Comparison of ENCODE assay signal across 18 cellular contexts in the genomic region with DNA sequence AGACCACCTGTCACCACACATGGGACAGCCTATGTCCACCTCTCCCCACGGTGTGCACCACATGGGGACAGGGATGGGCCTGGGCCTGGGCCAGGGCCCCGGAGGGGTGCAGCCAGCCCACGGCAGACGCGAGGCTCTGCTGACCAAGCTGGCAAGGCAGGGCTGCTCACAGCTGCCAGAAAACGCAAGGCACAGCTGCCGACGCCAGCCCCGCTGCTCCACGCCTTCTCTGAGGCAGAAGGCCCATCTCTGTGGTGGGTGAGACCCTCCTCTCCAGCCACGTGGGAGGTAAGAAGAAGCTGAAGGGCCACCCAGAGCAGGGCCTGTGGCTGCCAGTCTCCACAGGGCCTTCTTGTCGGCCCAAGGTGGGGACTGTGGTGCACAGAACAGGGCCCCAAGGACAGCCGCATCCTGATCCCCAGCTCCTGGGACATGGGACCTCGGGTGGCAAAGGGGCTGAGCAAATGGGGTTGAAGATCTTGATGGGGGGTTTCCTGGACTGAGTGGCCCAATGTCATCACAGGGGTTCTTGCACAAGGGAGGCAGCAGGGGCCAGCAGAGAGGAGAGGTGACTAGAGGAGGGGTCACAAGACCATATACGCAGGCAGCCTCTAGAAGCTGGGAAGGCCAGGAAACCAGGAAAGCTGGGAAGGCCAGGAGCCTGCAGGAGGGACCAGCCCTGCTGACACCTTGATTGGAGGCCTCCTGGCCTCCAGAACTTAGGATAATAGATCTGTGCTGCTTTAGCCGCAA.
DNase-seq lines count a peak whose midpoint lies in the region; ATAC-seq and TF ChIP-seq lines count a peak whose summit lies in the region.
"Had no signal": no experiment of that assay in that cellular context is flagged by ENCODE, and none has a peak within 500 bp of the region (broad histone marks: within the 10 kb centered on the region; RNA-seq: fewer than 3 reads in every experiment).

No MANE protein-coding gene starts in this region.

- no peak for TF ChIP-seq EP300 in stomach (IDR thresholded peaks at IDR 0.05)

- CTCF ChIA-PET in HEK293T (lab: Yijun Ruan, JAX), result no interaction called here

- H3K9ac ChIP-seq in muscle layer of colon (ENCODE audit: low read length), result peak overlapping the region; percentile 51

- H3K27ac ChIP-seq in esophagus squamous epithelium, result peak overlapping the region in 3 of 4 donors; percentile 53 to 75 (median 68)
- H3K27ac ChIP-seq in muscle layer of colon (ENCODE audit: low read depth, low read length), result peak overlapping the region; percentile 66
- peak overlapping the region in 3 of 5 donors; percentile 68 to 89 (median 70) for H3K27ac ChIP-seq in stomach
- H3K27ac ChIP-seq: upper lobe of right lung had no signal

- no peaks in the 10 kb centered on the region for H3K9me3 ChIP-seq in esophagus squamous epithelium
- no peaks in the 10 kb centered on the region for H3K9me3 ChIP-seq in muscle layer of colon (ENCODE audit: low read length)
- H3K9me3 ChIP-seq in stomach, result no peaks in the 10 kb centered on the region
- H3K9me3 ChIP-seq: upper lobe of right lung had no signal

- no peak overlapping the region for H3K4me3 ChIP-seq in H7 (ENCODE audit: insufficient read depth, low read depth, low read length)
- no peak overlapping the region for H3K4me3 ChIP-seq in esophagus squamous epithelium
- peak overlapping the region in 1 of 2 donors; percentile 26 for H3K4me3 ChIP-seq in muscle layer of colon (ENCODE audit: low read depth in 1 of 2, low read length in 2 of 2)
- H3K4me3 ChIP-seq in stomach, result no peak overlapping the region
- H3K4me3 ChIP-seq: upper lobe of right lung had no signal

- H3K36me3 ChIP-seq in H7 (replicated peaks; ENCODE audit: control insufficient read depth, insufficient read depth, low read length) (no peaks in the 10 kb centered on the region; the same call in 1 of the 2 replicates), esophagus squamous epithelium (peaks cover 0 to 15% (median 0%) of the 10 kb centered on the region in 3 donors), muscle layer of colon (ENCODE audit: insufficient read depth, low read length) (peaks cover 5% of the 10 kb centered on the region), stomach (peaks cover 0 to 40% (median 22%) of the 10 kb centered on the region in 4 donors)
- H3K36me3 ChIP-seq: upper lobe of right lung had no signal

- 80% methylated on average over 7 of the region's 16 CpGs; no CpG with 5 or more reads in 1 of the 2 donors for WGBS in esophagus squamous epithelium, 2 donors
- WGBS in stomach, 5 donors, result 79 to 86% (median 81%) methylated on average over 13 to 16 of the region's 16 CpGs

- H3K27me3 ChIP-seq in H7 (ENCODE audit: control insufficient read depth, insufficient read depth, low read length) (no peaks in the 10 kb centered on the region), esophagus squamous epithelium (no peaks in the 10 kb centered on the region), muscle layer of colon (ENCODE audit: control insufficient read depth in 1 of 2, insufficient read depth in 2 of 2, low read length in 2 of 2) (no peaks in the 10 kb centered on the region), stomach (no peaks in the 10 kb centered on the region)
- H3K27me3 ChIP-seq: upper lobe of right lung had no signal

- DNase-seq in H7 (peak; percentile 54), esophagus squamous epithelium (lab: John Stamatoyannopoulos, UW) (no peak), stomach (no peak), HEK293T (ENCODE audit: extremely low spot score) (no peak), EL (no peak), NCI-H1417 treated with DMSO at 0.1 percent for 48 hours (lab: John Stamatoyannopoulos, UW) (no peak)
- DNase-seq: ACHN; activated CD8-positive, alpha-beta T cell treated with anti-CD3 and anti-CD28 coated beads, Interleukin-2, amount 10 ng/mL, durations not matched to agents 7 days and 5 days; amniotic stem cell; mammary epithelial cell; NCI-H146; NCI-H2227 treated with DMSO at 0.1 percent for 48 hours; NK-92 treated with Interleukin-12 subunit alpha and Interleukin-12 subunit beta, amount 100 ng/mL, for 24 hours; stimulated activated CD4-positive, alpha-beta T cell treated with anti-CD3 and anti-CD28 coated beads, Interleukin-4, amount 100 ng/mL, for 24 hours; stimulated activated CD8-positive, alpha-beta memory T cell treated with anti-CD3 and anti-CD28 coated beads, Interleukin-4, amount 100 ng/mL, for 48 hours; upper lobe of right lung had no signal

- intact Hi-C loops in esophagus squamous epithelium (cut with DNase I), result no loop called here
- intact Hi-C loops in stomach (cut with DNase I; ENCODE audit: low total_unique reads), result no loop called here

- TF ChIP-seq POLR2A in esophagus squamous epithelium (IDR thresholded peaks at IDR 0.05) (no peak), stomach (IDR thresholded peaks at IDR 0.05) (no peak)

- no peak for ATAC-seq in HG02623 (IDR thresholded peaks at IDR 0.05; ENCODE audit: unreplicated experiment)
- ATAC-seq: activated CD8-positive, alpha-beta T cell treated with anti-CD3 and anti-CD28 coated beads, Interleukin-2, amount 10 ng/mL, durations not matched to agents 7 days and 5 days; upper lobe of right lung had no signal

- POLR2A ChIA-PET in HEK293T (lab: Yijun Ruan, JAX), result no interaction called here

- TF ChIP-seq CTCF in esophagus squamous epithelium (IDR thresholded peaks at IDR 0.05) (no peak), stomach (IDR thresholded peaks at IDR 0.05) (no peak)

- H3K4me1 ChIP-seq in esophagus squamous epithelium (peaks cover 14 to 20% (median 20%) of the 10 kb centered on the region in 3 donors), muscle layer of colon (ENCODE audit: insufficient read depth, low read length) (peaks cover 32% of the 10 kb centered on the region), stomach (peaks cover 0 to 29% (median 16%) of the 10 kb centered on the region in 4 donors)

TF ChIP-seq in HEK293T, 16 proteins besides CTCF, POLR2A, EP300 and RAD21:
- no peak for TF ChIP-seq SUZ12 (IDR thresholded peaks at IDR 0.05)
